8 cellular contexts compared by ENCODE assay signal in genomic region chr3:50322386-50323091, GRCh38. TPM values are rescaled to one million over a fixed set of nuclear protein-coding genes. Genes with fewer than 3 reads are reported as not detected.
DNase-seq lines count a peak whose midpoint lies in the region; ATAC-seq and TF ChIP-seq lines count a peak whose summit lies in the region.

Gene HYAL2 (minus strand): TSS chr3:50322745. CDS start chr3:50320489, 2,256 bp downstream.

- peaks cover 20% of the 10 kb centered on the region for H3K36me3 Mint-ChIP-seq in CD8-positive, alpha-beta T cell

- TF ChIP-seq EP300 in transverse colon (IDR thresholded peaks at IDR 0.05; ENCODE audit: low read depth), result no peak

- POLR2A ChIA-PET in CD8-positive, alpha-beta T cell (lab: Charles Lee), result interaction anchor here (1.0 to 4.2 kb wide), 3 partner anchors 12 to 23 kb away, joined by 3 to 28 read pairs (median 4); no protein-coding TSS in a partner anchor

- TF ChIP-seq CTCF in CD8-positive, alpha-beta T cell (IDR thresholded peaks at IDR 0.05), result no peak
- TF ChIP-seq CTCF in transverse colon (IDR thresholded peaks at IDR 0.05), result no peak

- H3K9me3 ChIP-seq in CD8-positive, alpha-beta T cell (ENCODE audit: low read length), result no peaks in the 10 kb centered on the region
- H3K9me3 ChIP-seq in transverse colon, result no peaks in the 10 kb centered on the region

- peak within 1 kb of the TSS; percentile 92 for H3K27ac Mint-ChIP-seq in CD8-positive, alpha-beta T cell

- H3K27ac ChIP-seq in CD8-positive, alpha-beta T cell (ENCODE audit: low read depth, low read length), result peak within 1 kb of the TSS; percentile 77
- H3K27ac ChIP-seq in cingulate gyrus (ENCODE audit: low read depth, low read length) (peak within 1 kb of the TSS; percentile 98), transverse colon (peak within 1 kb of the TSS; percentile 92 to 94 (median 92))

- in situ Hi-C loops in transverse colon (cut with MboI; ENCODE audit: low pct_ligation_motif_present in 1 of 4, low pct_unique_long_range_greater_than_20kb in 1 of 4, low sequenced_read_pairs in 3 of 4), result no loop called here

- no peak for ATAC-seq in CD8-positive, alpha-beta T cell
- ATAC-seq in HG02678 (IDR thresholded peaks at IDR 0.05; ENCODE audit: unreplicated experiment), result no peak

- H3K27me3 Mint-ChIP-seq in CD8-positive, alpha-beta T cell (ENCODE audit: low read depth), result no peaks in the 10 kb centered on the region

- CTCF ChIA-PET in CD8-positive, alpha-beta T cell (lab: Charles Lee), result interaction anchor here (0.6 to 6.5 kb wide), 9 partner anchors 8 to 330 kb away, joined by 3 to 31 read pairs (median 4); partner anchors contain the start of genes CYB561D2, HYAL1, HYAL3 and NAA80

- DNase-seq in CD8-positive, alpha-beta T cell, result no peak
- peak; percentile 37 for DNase-seq in NCI-H2029 (lab: John Stamatoyannopoulos, UW)
- DNase-seq in lung microvascular endothelial cell (ENCODE audit: low read depth in 2 of 2), result peak; percentile 77 to 89
- DNase-seq in transverse colon, result no peak
- DNase-seq in activated gamma-delta T cell (lab: John Stamatoyannopoulos, UW), result no peak
- DNase-seq in activated CD4-positive, CD25-positive, alpha-beta regulatory T cell treated with anti-CD3 and anti-CD28 coated beads, Interleukin-2, amount 50 U/mL, for 72 hours, result no peak

- H3K4me1 Mint-ChIP-seq in CD8-positive, alpha-beta T cell (ENCODE audit: low read depth), result peaks cover 42% of the 10 kb centered on the region

- H3K27me3 ChIP-seq in CD8-positive, alpha-beta T cell (ENCODE audit: insufficient read depth, low read length), result no peaks in the 10 kb centered on the region
- H3K27me3 ChIP-seq in transverse colon, result no peaks in the 10 kb centered on the region

- H3K4me1 ChIP-seq in CD8-positive, alpha-beta T cell (ENCODE audit: insufficient read depth, low read length), result peaks cover 29% of the 10 kb centered on the region
- H3K4me1 ChIP-seq in transverse colon, result peaks cover 27 to 67% (median 55%) of the 10 kb centered on the region in 4 donors

- no peak for TF ChIP-seq POLR2A in transverse colon (IDR thresholded peaks at IDR 0.05)

- peak within 1 kb of the TSS; percentile 96 for H3K4me3 ChIP-seq in CD8-positive, alpha-beta T cell (ENCODE audit: low read depth, low read length)
- H3K4me3 ChIP-seq in transverse colon, result peak within 1 kb of the TSS; percentile 67 to 76 (median 74)

- H3K36me3 ChIP-seq in CD8-positive, alpha-beta T cell (ENCODE audit: insufficient read depth, low read length), result peaks cover 3% of the 10 kb centered on the region
- no peaks in the 10 kb centered on the region for H3K36me3 ChIP-seq in transverse colon

- no peaks in the 10 kb centered on the region for H3K9me3 Mint-ChIP-seq in CD8-positive, alpha-beta T cell

- peak within 1 kb of the TSS; percentile 85 for H3K4me3 Mint-ChIP-seq in CD8-positive, alpha-beta T cell

- intact Hi-C loops in CD8-positive, alpha-beta T cell (cut with DNase I, micrococcal nuclease), result no loop called here
- intact Hi-C loops in transverse colon (cut with DNase I; ENCODE audit: low total_unique reads), result no loop called here

- 56% methylated on average over 27 of the region's 31 CpGs; no CpG with 5 or more reads in 1 of the 2 donors for WGBS in transverse colon (ENCODE audit: low coverage in 1 of 2), 2 donors

RNA-seq across cellular contexts. Expression of gene HYAL2, which starts in this region (rescaled TPM):
- under 1 TPM; 0.61 to 0.79 TPM for total RNA-seq in CD8-positive, alpha-beta T cell
- total RNA-seq in lung microvascular endothelial cell (404 and 600 TPM in 2 replicates), transverse colon (10 to 100 TPM; 18.7 to 51.1 (median 32.0) TPM)

Comparison
In these comparisons a context has a peak if more than half of its experiments do, and no peak if none do; other contexts are left out.
1. DNase-seq: peak in NCI-H2029 (single experiment) and lung microvascular endothelial cell (2 of 2); none in CD8-positive, alpha-beta T cell (0 of 7), transverse colon (single experiment), activated gamma-delta T cell (single experiment) and activated CD4-positive, CD25-positive, alpha-beta regulatory T cell treated with anti-CD3 and anti-CD28 coated beads, Interleukin-2, amount 50 U/mL, for 72 hours (single experiment).
2. Peak in every context shown above with its lines, with median percentiles within 50 percentile points of each other: H3K27ac ChIP-seq.